In the genomic region with DNA sequence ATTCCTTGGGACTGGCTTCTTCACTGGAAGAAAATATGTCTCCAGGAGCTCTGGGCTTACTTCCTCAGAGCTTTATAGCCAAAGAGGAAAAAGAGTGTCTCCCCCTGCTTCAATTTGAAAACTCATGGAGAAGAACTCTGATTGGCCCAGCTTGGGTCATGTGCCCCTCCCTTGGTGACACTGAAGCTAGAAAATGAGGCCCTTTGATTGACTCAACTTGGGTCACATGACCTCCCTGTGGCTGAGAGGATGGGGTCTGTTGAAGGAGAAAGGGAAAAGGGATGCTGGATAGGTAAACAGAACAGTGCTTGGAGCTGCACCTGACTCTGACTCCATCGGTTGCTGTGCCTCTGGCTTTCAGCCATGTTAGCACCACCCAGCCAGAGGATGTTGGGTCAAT, we compare ENCODE assay signal across 22 cellular contexts.
"Had no signal": no experiment of that assay in that cellular context is flagged by ENCODE, and none has a peak within 500 bp of the region (broad histone marks: within the 10 kb centered on the region; RNA-seq: fewer than 3 reads in every experiment).

No MANE protein-coding gene starts in this region.

- H2AFZ ChIP-seq: hepatocyte had no signal

- H3K9me3 Mint-ChIP-seq: effector memory CD8-positive, alpha-beta T cell; mesothelial cell of epicardium; natural killer cell; neural crest cell; stimulated activated effector memory CD8-positive, alpha-beta T cell treated with anti-CD3 and anti-CD28 coated beads, Interleukin-12 subunit alpha, Interleukin-12 subunit beta, amount 100 ng/mL, for 72 hours; type B pancreatic cell had no signal

- H3K4me3 ChIP-seq: hepatocyte, ovary, smooth muscle cell, suprapubic skin, thyroid gland had no signal

- H3K79me2 ChIP-seq: hepatocyte had no signal

- H3K9me3 ChIP-seq: ovary, suprapubic skin, thyroid gland had no signal

- H3K4me3 Mint-ChIP-seq: effector memory CD8-positive, alpha-beta T cell; mesothelial cell of epicardium; natural killer cell; neural crest cell; stimulated activated effector memory CD8-positive, alpha-beta T cell treated with anti-CD3 and anti-CD28 coated beads, Interleukin-12 subunit alpha, Interleukin-12 subunit beta, amount 100 ng/mL, for 72 hours; type B pancreatic cell had no signal

- H3K4me2 ChIP-seq: hepatocyte, smooth muscle cell had no signal

- H3K27ac Mint-ChIP-seq: effector memory CD8-positive, alpha-beta T cell; mesothelial cell of epicardium; natural killer cell; progenitor cell of endocrine pancreas; stimulated activated effector memory CD8-positive, alpha-beta T cell treated with anti-CD3 and anti-CD28 coated beads, Interleukin-12 subunit alpha, Interleukin-12 subunit beta, amount 100 ng/mL, for 72 hours; type B pancreatic cell had no signal

- H3K27ac ChIP-seq: foreskin keratinocyte, hepatocyte, ovary, suprapubic skin had no signal

- H3K36me3 ChIP-seq: ovary, suprapubic skin, thyroid gland had no signal

- H3K27me3 ChIP-seq: foreskin keratinocyte, hepatocyte, ovary, suprapubic skin, thyroid gland had no signal

- ATAC-seq: effector memory CD8-positive, alpha-beta T cell; foreskin keratinocyte; left colon; right cardiac atrium; stimulated activated effector memory CD8-positive, alpha-beta T cell treated with anti-CD3 and anti-CD28 coated beads, Interleukin-12 subunit alpha, Interleukin-12 subunit beta, amount 100 ng/mL, for 72 hours; stimulated activated naive CD8-positive, alpha-beta T cell treated with anti-CD3 and anti-CD28 coated beads, Interleukin-15, Interleukin-2, amounts not matched to agents 100 U/mL and 50 U/mL, for 24 hours had no signal

- H3K36me3 Mint-ChIP-seq: mesothelial cell of epicardium, natural killer cell, type B pancreatic cell had no signal

- FAIRE-seq: urothelium cell line had no signal

- DNase-seq: effector memory CD8-positive, alpha-beta T cell; erythroblast; foreskin keratinocyte; head of caudate nucleus; left colon; natural killer cell; nucleus accumbens; ovary; right cardiac atrium; stimulated activated CD4-positive, alpha-beta T cell treated with anti-CD3 and anti-CD28 coated beads, Interleukin-4, amount 100 ng/mL, for 1 hour; stimulated activated CD8-positive, alpha-beta memory T cell treated with anti-CD3 and anti-CD28 coated beads, Interleukin-4, amount 100 ng/mL, for 48 hours; stimulated activated naive CD8-positive, alpha-beta T cell treated with anti-CD3 and anti-CD28 coated beads, Interleukin-15, Interleukin-2, amounts not matched to agents 100 U/mL and 50 U/mL, for 24 hours; thyroid gland had no signal
